11 cellular contexts compared by ENCODE assay signal in genomic region chr10:94292448-94293118, GRCh38.
A peak's percentile ranks its signal among the peaks of the same experiment; 100 is the strongest.
DNase-seq lines count a peak whose midpoint lies in the region; TF ChIP-seq lines count a peak whose summit lies in the region.
"Had no signal": no experiment of that assay in that cellular context is flagged by ENCODE, and none has a peak within 500 bp of the region (broad histone marks: within the 10 kb centered on the region; RNA-seq: fewer than 3 reads in every experiment).

No MANE protein-coding gene starts in this region.

- H3K36me3 ChIP-seq in WERI-Rb-1 = no peaks in the 10 kb centered on the region
- H3K36me3 ChIP-seq: cardiac muscle cell had no signal

- TF ChIP-seq CTCF in VCaP (conservative IDR thresholded peaks at IDR 0.05) (no peak), WERI-Rb-1 (IDR thresholded peaks at IDR 0.05; ENCODE audit: low read depth, low read length) (no peak)

- no peaks in the 10 kb centered on the region for H3K27me3 ChIP-seq in WERI-Rb-1 (ENCODE audit: insufficient read depth, low read depth, severe bottlenecking)
- H3K27me3 ChIP-seq: cardiac muscle cell, gastroesophageal sphincter had no signal

- H3K27ac ChIP-seq in VCaP (peak overlapping the region; percentile 78), WERI-Rb-1 (no peak overlapping the region)
- H3K27ac ChIP-seq: cardiac muscle cell had no signal

- no peak overlapping the region for H3K4me3 ChIP-seq in WERI-Rb-1 (ENCODE audit: low read depth, low read length)
- H3K4me3 ChIP-seq: cardiac muscle cell, gastroesophageal sphincter had no signal

- DNase-seq in HT1080 (ENCODE audit: low read depth) = peak; percentile 54
- DNase-seq in glomerular visceral epithelial cell (ENCODE audit: extremely low spot score) = peak; percentile 33
- peak; percentile 63 for DNase-seq in stromal cell of bone marrow (ENCODE audit: low read depth)
- no peak for DNase-seq in activated CD4-positive, CD25-positive, alpha-beta regulatory T cell (lab: John Stamatoyannopoulos, UW)
- no peak for DNase-seq in activated T-cell treated with anti-CD3 and anti-CD28 coated beads for 4 hours
- DNase-seq in WERI-Rb-1 = no peak
- DNase-seq: mesendoderm, NCI-H2227 treated with DMSO at 0.1 percent for 48 hours had no signal

- H3K9me3 ChIP-seq in WERI-Rb-1 (ENCODE audit: severe bottlenecking) = no peaks in the 10 kb centered on the region
- H3K9me3 ChIP-seq: gastroesophageal sphincter had no signal

Comparison
In these comparisons a context has a peak if more than half of its experiments do, and no peak if none do; other contexts are left out.
1. DNase-seq: peak in HT1080 (single experiment), glomerular visceral epithelial cell (single experiment) and stromal cell of bone marrow (single experiment); none in activated CD4-positive, CD25-positive, alpha-beta regulatory T cell (0 of 4), activated T-cell treated with anti-CD3 and anti-CD28 coated beads for 4 hours (single experiment) and WERI-Rb-1 (single experiment).